ENCODE assay signal across 3 cellular contexts in genomic region chr13:49323344-49323743, GRCh38.
"Had no signal": no experiment of that assay in that cellular context is flagged by ENCODE, and none has a peak within 500 bp of the region (broad histone marks: within the 10 kb centered on the region; RNA-seq: fewer than 3 reads in every experiment).

No MANE protein-coding gene starts in this region.

- DNase-seq: GDM1, GF-D8 had no signal

- ATAC-seq: GM12878 had no signal

- H3K4me3 ChIP-seq: GM12878 had no signal
